In the genomic region with DNA sequence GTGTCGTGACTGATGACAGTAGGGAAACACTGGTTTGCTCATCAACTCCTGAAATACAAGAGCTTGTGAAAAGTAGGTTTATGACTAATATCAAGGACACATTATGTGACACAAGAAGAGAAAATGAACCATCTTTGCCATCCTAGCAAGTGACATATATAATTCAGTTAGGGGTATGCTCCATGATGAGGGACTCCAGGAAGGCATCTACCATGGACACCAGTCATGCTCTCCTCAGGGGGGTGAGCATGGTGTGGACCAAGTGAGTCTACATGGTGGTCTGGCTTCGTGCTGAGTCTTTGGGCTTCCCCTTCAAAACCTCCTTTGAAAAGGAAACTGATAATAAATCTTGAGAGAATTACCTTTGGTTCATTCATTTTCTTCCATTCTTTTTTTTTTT, we compare ENCODE assay signal across 1 cellular context.
TF ChIP-seq lines count a peak whose summit lies in the region.

No MANE protein-coding gene starts in this region.

TF ChIP-seq in GM23338, 12 proteins besides CTCF, POLR2A, EP300 and RAD21:
- no peak for TF ChIP-seq NANOG (IDR thresholded peaks at IDR 0.05; ENCODE audit: borderline replicate concordance)
- TF ChIP-seq STAT1 (IDR thresholded peaks at IDR 0.05; ENCODE audit: unreplicated experiment): no peak
- TF ChIP-seq JUNB (IDR thresholded peaks at IDR 0.05; ENCODE audit: unreplicated experiment): no peak
- no peak for TF ChIP-seq EZH2phosphoT487 (IDR thresholded peaks at IDR 0.05; ENCODE audit: unreplicated experiment)
- TF ChIP-seq, protein P1, sequence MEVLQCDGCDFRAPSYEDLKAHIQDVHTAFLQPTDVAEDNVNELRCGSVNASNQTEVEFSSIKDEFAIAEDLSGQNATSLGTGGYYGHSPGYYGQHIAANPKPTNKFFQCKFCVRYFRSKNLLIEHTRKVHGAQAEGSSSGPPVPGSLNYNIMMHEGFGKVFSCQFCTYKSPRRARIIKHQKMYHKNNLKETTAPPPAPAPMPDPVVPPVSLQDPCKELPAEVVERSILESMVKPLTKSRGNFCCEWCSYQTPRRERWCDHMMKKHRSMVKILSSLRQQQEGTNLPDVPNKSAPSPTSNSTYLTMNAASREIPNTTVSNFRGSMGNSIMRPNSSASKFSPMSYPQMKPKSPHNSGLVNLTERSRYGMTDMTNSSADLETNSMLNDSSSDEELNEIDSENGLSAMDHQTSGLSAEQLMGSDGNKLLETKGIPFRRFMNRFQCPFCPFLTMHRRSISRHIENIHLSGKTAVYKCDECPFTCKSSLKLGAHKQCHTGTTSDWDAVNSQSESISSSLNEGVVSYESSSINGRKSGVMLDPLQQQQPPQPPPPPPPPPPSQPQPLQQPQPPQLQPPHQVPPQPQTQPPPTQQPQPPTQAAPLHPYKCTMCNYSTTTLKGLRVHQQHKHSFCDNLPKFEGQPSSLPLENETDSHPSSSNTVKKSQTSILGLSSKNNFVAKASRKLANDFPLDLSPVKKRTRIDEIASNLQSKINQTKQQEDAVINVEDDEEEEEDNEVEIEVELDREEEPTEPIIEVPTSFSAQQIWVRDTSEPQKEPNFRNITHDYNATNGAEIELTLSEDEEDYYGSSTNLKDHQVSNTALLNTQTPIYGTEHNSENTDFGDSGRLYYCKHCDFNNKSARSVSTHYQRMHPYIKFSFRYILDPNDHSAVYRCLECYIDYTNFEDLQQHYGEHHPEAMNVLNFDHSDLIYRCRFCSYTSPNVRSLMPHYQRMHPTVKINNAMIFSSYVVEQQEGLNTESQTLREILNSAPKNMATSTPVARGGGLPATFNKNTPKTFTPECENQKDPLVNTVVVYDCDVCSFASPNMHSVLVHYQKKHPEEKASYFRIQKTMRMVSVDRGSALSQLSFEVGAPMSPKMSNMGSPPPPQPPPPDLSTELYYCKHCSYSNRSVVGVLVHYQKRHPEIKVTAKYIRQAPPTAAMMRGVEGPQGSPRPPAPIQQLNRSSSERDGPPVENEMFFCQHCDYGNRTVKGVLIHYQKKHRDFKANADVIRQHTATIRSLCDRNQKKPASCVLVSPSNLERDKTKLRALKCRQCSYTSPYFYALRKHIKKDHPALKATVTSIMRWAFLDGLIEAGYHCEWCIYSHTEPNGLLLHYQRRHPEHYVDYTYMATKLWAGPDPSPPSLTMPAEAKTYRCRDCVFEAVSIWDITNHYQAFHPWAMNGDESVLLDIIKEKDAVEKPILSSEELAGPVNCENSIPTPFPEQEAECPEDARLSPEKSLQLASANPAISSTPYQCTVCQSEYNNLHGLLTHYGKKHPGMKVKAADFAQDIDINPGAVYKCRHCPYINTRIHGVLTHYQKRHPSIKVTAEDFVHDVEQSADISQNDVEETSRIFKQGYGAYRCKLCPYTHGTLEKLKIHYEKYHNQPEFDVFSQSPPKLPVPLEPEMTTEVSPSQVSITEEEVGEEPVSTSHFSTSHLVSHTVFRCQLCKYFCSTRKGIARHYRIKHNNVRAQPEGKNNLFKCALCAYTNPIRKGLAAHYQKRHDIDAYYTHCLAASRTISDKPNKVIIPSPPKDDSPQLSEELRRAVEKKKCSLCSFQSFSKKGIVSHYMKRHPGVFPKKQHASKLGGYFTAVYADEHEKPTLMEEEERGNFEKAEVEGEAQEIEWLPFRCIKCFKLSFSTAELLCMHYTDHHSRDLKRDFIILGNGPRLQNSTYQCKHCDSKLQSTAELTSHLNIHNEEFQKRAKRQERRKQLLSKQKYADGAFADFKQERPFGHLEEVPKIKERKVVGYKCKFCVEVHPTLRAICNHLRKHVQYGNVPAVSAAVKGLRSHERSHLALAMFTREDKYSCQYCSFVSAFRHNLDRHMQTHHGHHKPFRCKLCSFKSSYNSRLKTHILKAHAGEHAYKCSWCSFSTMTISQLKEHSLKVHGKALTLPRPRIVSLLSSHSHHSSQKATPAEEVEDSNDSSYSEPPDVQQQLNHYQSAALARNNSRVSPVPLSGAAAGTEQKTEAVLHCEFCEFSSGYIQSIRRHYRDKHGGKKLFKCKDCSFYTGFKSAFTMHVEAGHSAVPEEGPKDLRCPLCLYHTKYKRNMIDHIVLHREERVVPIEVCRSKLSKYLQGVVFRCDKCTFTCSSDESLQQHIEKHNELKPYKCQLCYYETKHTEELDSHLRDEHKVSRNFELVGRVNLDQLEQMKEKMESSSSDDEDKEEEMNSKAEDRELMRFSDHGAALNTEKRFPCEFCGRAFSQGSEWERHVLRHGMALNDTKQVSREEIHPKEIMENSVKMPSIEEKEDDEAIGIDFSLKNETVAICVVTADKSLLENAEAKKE (CRISPR knock-in tag; IDR thresholded peaks at IDR 0.05): no peak
